1 cellular context compared by ENCODE assay signal in the genomic region with DNA sequence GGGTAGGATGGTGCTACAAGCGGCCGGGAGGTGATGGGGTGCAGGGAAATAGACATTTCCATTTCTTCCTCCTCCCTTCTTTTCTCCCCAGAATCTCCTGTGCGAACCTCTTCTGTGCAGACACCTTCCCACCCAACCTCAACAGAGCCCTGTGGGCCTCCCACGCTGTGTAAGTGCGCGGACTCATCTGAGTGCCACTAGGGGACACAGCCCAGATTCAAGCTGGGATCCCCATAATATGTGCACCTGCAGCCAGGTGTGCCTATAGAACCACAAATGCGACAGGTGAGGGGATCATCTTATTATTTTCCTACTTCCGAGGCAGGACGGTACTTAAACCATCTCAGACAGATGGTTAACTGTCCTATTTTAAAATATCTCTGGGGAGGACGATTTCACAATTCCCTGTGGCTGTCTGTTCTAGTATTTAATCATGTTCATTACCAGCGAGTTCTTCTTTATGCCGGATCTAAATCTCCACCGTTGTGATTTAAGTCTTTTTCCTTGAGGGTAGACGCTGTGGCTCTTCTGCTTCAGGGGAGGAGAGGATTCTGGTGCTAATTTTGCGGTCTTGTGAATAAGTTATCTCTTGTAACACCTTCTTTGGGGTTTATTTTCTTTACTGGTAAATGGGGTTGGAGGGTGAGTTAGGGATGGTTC.
TF ChIP-seq lines count a peak whose summit lies in the region.

No MANE protein-coding gene starts in this region.

TF ChIP-seq in K562, 482 proteins besides CTCF, POLR2A, EP300 and RAD21:
- TF ChIP-seq, protein P1, sequence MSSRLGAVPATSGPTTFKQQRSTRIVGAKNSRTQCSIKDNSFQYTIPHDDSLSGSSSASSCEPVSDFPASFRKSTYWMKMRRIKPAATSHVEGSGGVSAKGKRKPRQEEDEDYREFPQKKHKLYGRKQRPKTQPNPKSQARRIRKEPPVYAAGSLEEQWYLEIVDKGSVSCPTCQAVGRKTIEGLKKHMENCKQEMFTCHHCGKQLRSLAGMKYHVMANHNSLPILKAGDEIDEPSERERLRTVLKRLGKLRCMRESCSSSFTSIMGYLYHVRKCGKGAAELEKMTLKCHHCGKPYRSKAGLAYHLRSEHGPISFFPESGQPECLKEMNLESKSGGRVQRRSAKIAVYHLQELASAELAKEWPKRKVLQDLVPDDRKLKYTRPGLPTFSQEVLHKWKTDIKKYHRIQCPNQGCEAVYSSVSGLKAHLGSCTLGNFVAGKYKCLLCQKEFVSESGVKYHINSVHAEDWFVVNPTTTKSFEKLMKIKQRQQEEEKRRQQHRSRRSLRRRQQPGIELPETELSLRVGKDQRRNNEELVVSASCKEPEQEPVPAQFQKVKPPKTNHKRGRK (tag; IDR thresholded peaks at IDR 0.05): no peak
TF ChIP-seq in K562: peak in this region for 0.
